Comparison of ENCODE assay signal across 8 cellular contexts in genomic region chr19:19732579-19733501, GRCh38. TPM values are rescaled to one million over a fixed set of nuclear protein-coding genes. Genes with fewer than 3 reads are reported as not detected.
DNase-seq lines count a peak whose midpoint lies in the region; TF ChIP-seq lines count a peak whose summit lies in the region.

Gene ZNF14, minus strand, starts transcription at chr19:19733112. Its CDS starts 154 bp downstream, at chr19:19732958.

- no peaks in the 10 kb centered on the region for H3K27me3 ChIP-seq in Caco-2 (replicated peaks; ENCODE audit: control insufficient read depth, insufficient read depth, low read length)
- no peaks in the 10 kb centered on the region for H3K27me3 ChIP-seq in NT2/D1 (ENCODE audit: insufficient read depth, insufficient read length)

- H3K4me1 ChIP-seq in Caco-2: no peaks in the 10 kb centered on the region; the same call in 1 of the 2 replicates
- H3K4me1 ChIP-seq in NT2/D1 (ENCODE audit: insufficient read depth, insufficient read length): peaks cover 4% of the 10 kb centered on the region

- POLR2A ChIA-PET in Caco-2 (lab: Charles Lee): interaction anchor here (0.6 to 1.4 kb wide), 7 partner anchors 17 to 133 kb away, joined by 3 to 15 read pairs (median 5); partner anchors contain the start of genes LPAR2, ZNF253 and ZNF506

- peak within 1 kb of the TSS; percentile 95 for H3K9ac ChIP-seq in NT2/D1 (ENCODE audit: insufficient read length, low read depth)

- H3K4me3 ChIP-seq in Caco-2 (ENCODE audit: low read depth, low read length) (peak within 1 kb of the TSS; percentile 98), NT2/D1 (ENCODE audit: insufficient read length, low read depth) (peak within 1 kb of the TSS; percentile 88)

- peak; percentile 96 to 97 for DNase-seq in Caco-2
- DNase-seq in GM20000 (ENCODE audit: low spot score): peak; percentile 98
- peak; percentile 67 for DNase-seq in HS-5 (ENCODE audit: low read depth)
- peak; percentile 91 for DNase-seq in NT2/D1 (ENCODE audit: low read depth, low spot score)
- peak; percentile 92 for DNase-seq in activated CD8-positive, alpha-beta memory T cell treated with anti-CD3 and anti-CD28 coated beads, Interleukin-2, amount 50 U/mL, for 48 hours
- peak; percentile 99 for DNase-seq in epidermal melanocyte (ENCODE audit: insufficient read length, low spot score)
- DNase-seq in midbrain (lab: John Stamatoyannopoulos, UW): peak; percentile 94
- DNase-seq in stimulated activated CD8-positive, alpha-beta memory T cell treated with anti-CD3 and anti-CD28 coated beads, Interleukin-15, amount 100 ng/mL, for 48 hours (ENCODE audit: low read depth in 2 of 2): peak; percentile 87 to 88

- H3K36me3 Mint-ChIP-seq in Caco-2 (ENCODE audit: insufficient read depth, unreplicated experiment): peaks cover 25% of the 10 kb centered on the region

- peak within 1 kb of the TSS; percentile 90 for H3K4me3 Mint-ChIP-seq in Caco-2 (ENCODE audit: unreplicated experiment)

- H3K27ac Mint-ChIP-seq in Caco-2 (ENCODE audit: unreplicated experiment): peak within 1 kb of the TSS; percentile 82

- no peaks in the 10 kb centered on the region for H3K36me3 ChIP-seq in Caco-2 (ENCODE audit: control insufficient read depth, insufficient read depth, low read length)
- peaks cover 20% of the 10 kb centered on the region for H3K36me3 ChIP-seq in NT2/D1 (ENCODE audit: insufficient read depth, insufficient read length, low read length)

- no TSS peak for BruUV-seq in Caco-2 (replicated peaks; lab: Mats Ljungman, UMichigan)

- TF ChIP-seq CTCF in Caco-2 (IDR thresholded peaks at IDR 0.05; ENCODE audit: insufficient read depth in 1 of 2, low read depth in 1 of 2, low read length in 1 of 2, severe bottlenecking in 1 of 2, unreplicated experiment in 1 of 2) (peak; percentile 20 to 32), GM20000 (IDR thresholded peaks at IDR 0.05; ENCODE audit: extremely low read depth, missing control alignments) (no peak)

- no peaks in the 10 kb centered on the region for H3K9me3 Mint-ChIP-seq in Caco-2 (ENCODE audit: unreplicated experiment)

- peaks cover 27% of the 10 kb centered on the region for H3K9me3 ChIP-seq in Caco-2
- peaks cover 29% of the 10 kb centered on the region for H3K9me3 ChIP-seq in NT2/D1 (ENCODE audit: insufficient read depth, low read length)

- CTCF ChIA-PET in Caco-2 (lab: Charles Lee): interaction anchor here (2.0 kb wide), 1 partner anchor 44 kb away, joined by 8 read pairs; no protein-coding TSS in a partner anchor

- intact Hi-C loops in Caco-2 (cut with micrococcal nuclease; ENCODE audit: unreplicated experiment): loop anchor here (1.0 kb wide), 2 partner anchors 43 to 70 kb away; partner anchors contain the start of gene ATP13A1

- H3K27me3 Mint-ChIP-seq in Caco-2 (ENCODE audit: insufficient read depth, unreplicated experiment): no peaks in the 10 kb centered on the region

- no peaks in the 10 kb centered on the region for H3K4me1 Mint-ChIP-seq in Caco-2 (ENCODE audit: low read depth, unreplicated experiment)

RNA-seq across cellular contexts. Expression of gene ZNF14, which starts in this region (rescaled TPM):
- 4.5 and 4.9 TPM in 2 replicates for total RNA-seq in Caco-2 (2022)

Comparison
In these comparisons a context has a peak if more than half of its experiments do, and no peak if none do; other contexts are left out.
1. Peak in every context shown above with its lines: DNase-seq and H3K4me3 ChIP-seq.